ENCODE assay signal across 20 cellular contexts in genomic region chr3:77248420-77248819, GRCh38.
DNase-seq lines count a peak whose midpoint lies in the region; ATAC-seq and TF ChIP-seq lines count a peak whose summit lies in the region.
"Had no signal": no experiment of that assay in that cellular context is flagged by ENCODE, and none has a peak within 500 bp of the region (broad histone marks: within the 10 kb centered on the region; RNA-seq: fewer than 3 reads in every experiment).

No MANE protein-coding gene starts in this region.

- H3K27ac Mint-ChIP-seq in osteocyte (ENCODE audit: unreplicated experiment), result peak overlapping the region; percentile 70
- H3K27ac Mint-ChIP-seq: B cell; CD8-positive, alpha-beta T cell; H9 had no signal

- H3K27me3 ChIP-seq in H7 (ENCODE audit: control insufficient read depth, insufficient read depth, low read length), result no peaks in the 10 kb centered on the region
- H3K27me3 ChIP-seq: BLaER1 treated with 17β-estradiol and CSF1 and Interleukin-3, amounts not matched to agents 10 nM and 100 nM had no signal

- no peaks in the 10 kb centered on the region for H3K27me3 Mint-ChIP-seq in osteocyte (ENCODE audit: unreplicated experiment)
- H3K27me3 Mint-ChIP-seq: B cell had no signal

- no peak for TF ChIP-seq CTCF in osteocyte (IDR thresholded peaks at IDR 0.05)

- no peaks in the 10 kb centered on the region for H3K36me3 ChIP-seq in H7 (replicated peaks; ENCODE audit: control insufficient read depth, insufficient read depth, low read length)
- H3K36me3 ChIP-seq: BLaER1 treated with 17β-estradiol and CSF1 and Interleukin-3, amounts not matched to agents 10 nM and 100 nM had no signal

- peak; percentile 27 for DNase-seq in H7
- peak; percentile 4 for DNase-seq in UCSD-AML1 (lab: John Stamatoyannopoulos, UW; ENCODE audit: unreplicated experiment)
- DNase-seq in caudate nucleus (lab: John Stamatoyannopoulos, UW), result no peak
- no peak for DNase-seq in osteocyte (ENCODE audit: extremely low spot score, unreplicated experiment)
- DNase-seq: CD8-positive, alpha-beta T cell; COR-L47; DMS 273 treated with DMSO at 0.1 percent for 48 hours; DMS53; DND-41; EL; GOT3; H9; IMR-90 had no signal

- no peak overlapping the region for H3K4me3 Mint-ChIP-seq in osteocyte (ENCODE audit: unreplicated experiment)
- H3K4me3 Mint-ChIP-seq: B cell; CD8-positive, alpha-beta T cell; H9 had no signal

- no peaks in the 10 kb centered on the region for H3K9me3 Mint-ChIP-seq in osteocyte (ENCODE audit: unreplicated experiment)

- no peaks in the 10 kb centered on the region for H3K36me3 Mint-ChIP-seq in osteocyte (ENCODE audit: unreplicated experiment)
- H3K36me3 Mint-ChIP-seq: CD8-positive, alpha-beta T cell had no signal

- H3K4me3 ChIP-seq in H7 (ENCODE audit: insufficient read depth, low read depth, low read length), result no peak overlapping the region
- H3K4me3 ChIP-seq: BLaER1 treated with 17β-estradiol and CSF1 and Interleukin-3, amounts not matched to agents 10 nM and 100 nM; GM12878 had no signal

- ATAC-seq in HG03378 (IDR thresholded peaks at IDR 0.05; ENCODE audit: unreplicated experiment) (no peak), HG02763 (IDR thresholded peaks at IDR 0.05; ENCODE audit: unreplicated experiment) (no peak), HG03280 (IDR thresholded peaks at IDR 0.05; ENCODE audit: unreplicated experiment) (no peak)
- ATAC-seq: CD8-positive, alpha-beta T cell; GM12878 had no signal

- peak overlapping the region; percentile 59 for H3K27ac ChIP-seq in caudate nucleus (ENCODE audit: low read depth, low read length)
- H3K27ac ChIP-seq: BLaER1 treated with 17β-estradiol and CSF1 and Interleukin-3, amounts not matched to agents 10 nM and 100 nM; HL-60 had no signal

- H3K4me1 Mint-ChIP-seq in osteocyte (ENCODE audit: unreplicated experiment), result peaks cover 37% of the 10 kb centered on the region
- H3K4me1 Mint-ChIP-seq: B cell had no signal

Comparison
In these comparisons a context has a peak if more than half of its experiments do, and no peak if none do; other contexts are left out.
1. DNase-seq: peak in H7 (single experiment) and UCSD-AML1 (single experiment); none in caudate nucleus (0 of 61) and osteocyte (single experiment).